In genomic region chr6:31727717-31728671, GRCh38 we compare ENCODE assay signal across 8 cellular contexts. TPM values are rescaled to one million over a fixed set of nuclear protein-coding genes. Genes with fewer than 3 reads are reported as not detected.
DNase-seq lines count a peak whose midpoint lies in the region; ATAC-seq and TF ChIP-seq lines count a peak whose summit lies in the region.
"Had no signal": no experiment of that assay in that cellular context is flagged by ENCODE, and none has a peak within 500 bp of the region (broad histone marks: within the 10 kb centered on the region; RNA-seq: fewer than 3 reads in every experiment).

No MANE protein-coding gene starts in this region.

- no peak for TF ChIP-seq CTCF in GM23338 (conservative IDR thresholded peaks at IDR 0.05; ENCODE audit: low read depth in 2 of 2)

- CTCF ChIA-PET in T-cell (lab: Charles Lee) = interaction anchor here (0.6 to 1.5 kb wide), 6 partner anchors 9 to 131 kb away, joined by 3 to 9 read pairs (median 4); partner anchors contain the start of gene CLIC1 (in 1 of the 2)

- peaks cover 19% of the 10 kb centered on the region; the same call in 2 of the 3 replicates for H3K4me1 Mint-ChIP-seq in GM23338
- H3K4me1 Mint-ChIP-seq in T-cell = peaks cover 43 to 57% (median 55%) of the 10 kb centered on the region in 3 donors
- peaks cover 60% of the 10 kb centered on the region for H3K4me1 Mint-ChIP-seq in stimulated activated memory B cell treated with anti-CD40 and anti-IgM and Interleukin-4, amounts not matched to agents 10 μg/mL and 1 μg/mL and 100 μg/mL, for 72 hours

- H3K4me2 ChIP-seq in GM23338 = peak overlapping the region; percentile 98

- H2AFZ ChIP-seq in GM23338 = no peak overlapping the region

- peaks cover 22% of the 10 kb centered on the region for H3K27me3 Mint-ChIP-seq in GM23338 (ENCODE audit: insufficient read depth, low read depth, poor library complexity)
- H3K27me3 Mint-ChIP-seq in T-cell = no peaks in the 10 kb centered on the region
- H3K27me3 Mint-ChIP-seq in stimulated activated memory B cell treated with anti-CD40 and anti-IgM and Interleukin-4, amounts not matched to agents 10 μg/mL and 1 μg/mL and 100 μg/mL, for 72 hours = no peaks in the 10 kb centered on the region

- peaks cover 8% of the 10 kb centered on the region; the same call in 1 of the 2 replicates for H3K27me3 ChIP-seq in GM23338 (ENCODE audit: insufficient read depth)

- POLR2A ChIA-PET in T-cell (lab: Charles Lee) = interaction anchor here (0.6 to 0.7 kb wide), 5 partner anchors 14 to 491 kb away, joined by 3 to 9 read pairs (median 4); no protein-coding TSS in a partner anchor

- H3K27ac Mint-ChIP-seq in GM23338 = no peak overlapping the region
- H3K27ac Mint-ChIP-seq in T-cell = peak overlapping the region; percentile 77 to 84
- H3K27ac Mint-ChIP-seq in stimulated activated memory B cell treated with anti-CD40 and anti-IgM and Interleukin-4, amounts not matched to agents 10 μg/mL and 1 μg/mL and 100 μg/mL, for 72 hours = peak overlapping the region; percentile 86

- H3K36me3 Mint-ChIP-seq in GM23338 (ENCODE audit: low read depth) (peaks cover 49% of the 10 kb centered on the region), T-cell (peaks cover 10% of the 10 kb centered on the region)
- peaks cover 38% of the 10 kb centered on the region for H3K36me3 Mint-ChIP-seq in stimulated activated memory B cell treated with anti-CD40 and anti-IgM and Interleukin-4, amounts not matched to agents 10 μg/mL and 1 μg/mL and 100 μg/mL, for 72 hours

- peak overlapping the region; percentile 99 for H3K4me3 ChIP-seq in GM23338

- H3K9me2 ChIP-seq in GM23338 (ENCODE audit: insufficient read depth) = no peaks in the 10 kb centered on the region

- H3K27ac ChIP-seq in GM23338 (ENCODE audit: low read depth) = no peak overlapping the region

- intact Hi-C loops in left cardiac atrium (cut with DNase I) = no loop called here

- no peaks in the 10 kb centered on the region for H3K79me2 ChIP-seq in GM23338 (replicated peaks; ENCODE audit: insufficient read depth)

- peak overlapping the region; percentile 93 for H3K4me3 Mint-ChIP-seq in GM23338
- H3K4me3 Mint-ChIP-seq in T-cell = peak overlapping the region; percentile 45 to 94 (median 58)
- H3K4me3 Mint-ChIP-seq in stimulated activated memory B cell treated with anti-CD40 and anti-IgM and Interleukin-4, amounts not matched to agents 10 μg/mL and 1 μg/mL and 100 μg/mL, for 72 hours = peak overlapping the region; percentile 98

- no peak for ATAC-seq in GM23338
- no peak for ATAC-seq in T-cell (replicated peaks in 1 of 4)
- no peak for ATAC-seq in left cardiac atrium
- no peak for ATAC-seq in stimulated activated memory B cell treated with anti-CD40 and anti-IgM and Interleukin-4, amounts not matched to agents 10 μg/mL and 1 μg/mL and 100 μg/mL, for 72 hours
- no peak for ATAC-seq in GM21786 (IDR thresholded peaks at IDR 0.05; ENCODE audit: unreplicated experiment)
- ATAC-seq in HG02973 (IDR thresholded peaks at IDR 0.05; ENCODE audit: unreplicated experiment) = no peak

- H3K9me3 Mint-ChIP-seq in GM23338 (no peaks in the 10 kb centered on the region; the same call in 2 of the 3 replicates), T-cell (no peaks in the 10 kb centered on the region)
- H3K9me3 Mint-ChIP-seq in stimulated activated memory B cell treated with anti-CD40 and anti-IgM and Interleukin-4, amounts not matched to agents 10 μg/mL and 1 μg/mL and 100 μg/mL, for 72 hours = no peaks in the 10 kb centered on the region

- no peak for DNase-seq in GM23338 (ENCODE audit: low spot score)
- DNase-seq in T-cell = no peak
- peak; percentile 41 for DNase-seq in left cardiac atrium
- no peak for DNase-seq in NCI-H1417 treated with DMSO at 0.1 percent for 48 hours (lab: John Stamatoyannopoulos, UW)
- DNase-seq: hippocampal formation had no signal

- peaks cover 2% of the 10 kb centered on the region; the same call in 1 of the 2 replicates for H4K20me1 ChIP-seq in GM23338 (replicated peaks; ENCODE audit: insufficient read depth)

- peaks cover 19% of the 10 kb centered on the region for H3K36me3 ChIP-seq in GM23338 (ENCODE audit: insufficient read depth)

- H3K4me1 ChIP-seq in GM23338 (ENCODE audit: insufficient read depth) = peaks cover 14% of the 10 kb centered on the region; the same call in 1 of the 2 replicates

- peaks cover 23% of the 10 kb centered on the region for H3F3A ChIP-seq in GM23338 (replicated peaks; ENCODE audit: low read depth)

TF ChIP-seq in GM23338, 12 proteins besides CTCF, POLR2A, EP300 and RAD21 (continues in another document):
- no peak for TF ChIP-seq EZH2 (IDR thresholded peaks at IDR 0.05; ENCODE audit: low read depth, unreplicated experiment)
- no peak for TF ChIP-seq REST (IDR thresholded peaks at IDR 0.05; ENCODE audit: unreplicated experiment)
- no peak for TF ChIP-seq ZNF114 (CRISPR knock-in tag; IDR thresholded peaks at IDR 0.05)
- no peak for TF ChIP-seq STAT1 (IDR thresholded peaks at IDR 0.05; ENCODE audit: unreplicated experiment)

RNA-seq across cellular contexts. Expression of gene DDAH2, which starts 1.1 kb away (rescaled TPM):
- 58.7 and 62.2 TPM in 2 replicates for total RNA-seq in GM23338 (2014; rRNA removed; shearing (Covaris generic))
- 65.0 and 65.1 TPM in 2 replicates for polyA plus RNA-seq in GM23338 (2016; fragmentation: Nextera tagmentation; extraction: Ambion mirVana)
- total RNA-seq in T-cell (10 to 100 TPM in 4 of 5 donors, 1 to 10 TPM in 1; 9.0 to 13.2 (median 11.5) TPM), left cardiac atrium (10 to 100 TPM; 55.6 to 56.2 TPM)

RNA-seq across cellular contexts. Expression of gene MPIG6B, which starts 4.8 kb away (rescaled TPM):
- not detected in 2 replicates for total RNA-seq in GM23338 (2014; rRNA removed; shearing (Covaris generic))
- polyA plus RNA-seq in GM23338 (2016; fragmentation: Nextera tagmentation; extraction: Ambion mirVana) = 0.12 and 0.13 TPM in 2 replicates
- total RNA-seq in T-cell (1 to 10 TPM in 1 of 5 donors, under 1 TPM in 4; 0.26 to 2.6 (median 0.30) TPM), left cardiac atrium (under 1 TPM; 0.39 to 0.41 TPM)

RNA-seq across cellular contexts. Expression of gene LY6G6C, which starts 6.4 kb away (rescaled TPM):
- total RNA-seq in GM23338 (2014; rRNA removed; shearing (Covaris generic)) = not detected in 2 replicates
- 0.23 TPM in 1 of 2 replicates, not detected in the other for polyA plus RNA-seq in GM23338 (2016; fragmentation: Nextera tagmentation; extraction: Ambion mirVana)
- total RNA-seq in T-cell (not detected), left cardiac atrium (not detected)

RNA-seq across cellular contexts. Expression of gene CLIC1, which starts 8.3 kb away (rescaled TPM):
- total RNA-seq in GM23338 (2014; rRNA removed; shearing (Covaris generic)) = 226 and 269 TPM in 2 replicates
- polyA plus RNA-seq in GM23338 (2016; fragmentation: Nextera tagmentation; extraction: Ambion mirVana) = 269 and 296 TPM in 2 replicates
- total RNA-seq in T-cell (100 to 1,000 TPM in 4 of 5 donors, 10 to 100 TPM in 1; 89.5 to 146 (median 112) TPM), left cardiac atrium (100 to 1,000 TPM; 151 to 196 TPM)

RNA-seq across cellular contexts. Expression of gene MSH5, which starts 11.8 kb away (rescaled TPM):
- 23.9 and 27.2 TPM in 2 replicates for total RNA-seq in GM23338 (2014; rRNA removed; shearing (Covaris generic))
- 12.1 and 12.8 TPM in 2 replicates for polyA plus RNA-seq in GM23338 (2016; fragmentation: Nextera tagmentation; extraction: Ambion mirVana)
- total RNA-seq in T-cell (10 to 100 TPM; 13.7 to 22.4 (median 14.4) TPM), left cardiac atrium (1 to 10 TPM; 2.6 to 3.0 TPM)
